In genomic region chr19:17504456-17504855, GRCh38 we compare ENCODE assay signal across 18 cellular contexts. TPM values are rescaled to one million over a fixed set of nuclear protein-coding genes. Genes with fewer than 3 reads are reported as not detected.
"Had no signal": no experiment of that assay in that cellular context is flagged by ENCODE, and none has a peak within 500 bp of the region (broad histone marks: within the 10 kb centered on the region; RNA-seq: fewer than 3 reads in every experiment).

No MANE protein-coding gene starts in this region.

- H3K4me3 Mint-ChIP-seq: activated B cell treated with CpG ODN at 0.5 μM for 24 hours; activated CD4-positive, alpha-beta T cell treated with anti-CD3 and anti-CD28 coated beads, Interleukin-2, amount 10 ng/mL, durations not matched to agents 24 days and 14 days; activated naive CD4-positive, alpha-beta T cell treated with anti-CD3 and anti-CD28 coated beads, Interleukin-2, amount 50 U/mL, for 24 hours; brain; naive thymus-derived CD4-positive, alpha-beta T cell; T-helper 1 cell treated with Interleukin-12 subunit alpha and Interleukin-12 subunit beta and Interleukin-4 antibody, amounts not matched to agents 30 μg/mL and 1 μg/mL, for 36 hours had no signal

- H3K27me3 Mint-ChIP-seq: activated B cell treated with CpG ODN at 0.5 μM for 24 hours; activated CD4-positive, alpha-beta T cell treated with anti-CD3 and anti-CD28 coated beads, Interleukin-2, amount 10 ng/mL, durations not matched to agents 24 days and 14 days; activated naive CD4-positive, alpha-beta T cell treated with anti-CD3 and anti-CD28 coated beads, Interleukin-2, amount 50 U/mL, for 24 hours; naive thymus-derived CD4-positive, alpha-beta T cell had no signal

- DNase-seq: activated B cell treated with CpG ODN at 0.5 μM for 24 hours; activated CD4-positive, alpha-beta T cell treated with anti-CD3 and anti-CD28 coated beads, Interleukin-2, amount 10 ng/mL, durations not matched to agents 24 days and 14 days; activated T-cell treated with anti-CD3 and anti-CD28 coated beads for 4 hours; amniotic stem cell; lower lobe of right lung; naive thymus-derived CD4-positive, alpha-beta T cell; right lobe of liver; stimulated activated naive CD4-positive, alpha-beta T cell had no signal

- FAIRE-seq: urothelium cell line had no signal

- H3K27ac ChIP-seq: lower lobe of right lung, prostate gland, right lobe of liver, thoracic aorta had no signal

- H3K27ac Mint-ChIP-seq: activated B cell treated with CpG ODN at 0.5 μM for 24 hours; T-helper 1 cell treated with Interleukin-12 subunit alpha and Interleukin-12 subunit beta and Interleukin-4 antibody, amounts not matched to agents 30 μg/mL and 1 μg/mL, for 36 hours had no signal

- H3K9me3 ChIP-seq: lower lobe of right lung, prostate gland, right lobe of liver, thoracic aorta had no signal

- ATAC-seq: lower lobe of right lung; naive thymus-derived CD4-positive, alpha-beta T cell had no signal

- H3K4me1 ChIP-seq: prostate gland, right lobe of liver had no signal

- H3K36me3 ChIP-seq: prostate gland, right lobe of liver had no signal

- H3K9me3 Mint-ChIP-seq: activated B cell treated with CpG ODN at 0.5 μM for 24 hours; activated CD4-positive, alpha-beta T cell treated with anti-CD3 and anti-CD28 coated beads, Interleukin-2, amount 10 ng/mL, durations not matched to agents 24 days and 14 days; activated naive CD4-positive, alpha-beta T cell treated with anti-CD3 and anti-CD28 coated beads, Interleukin-2, amount 50 U/mL, for 24 hours; brain; naive thymus-derived CD4-positive, alpha-beta T cell; T-helper 1 cell treated with Interleukin-12 subunit alpha and Interleukin-12 subunit beta and Interleukin-4 antibody, amounts not matched to agents 30 μg/mL and 1 μg/mL, for 36 hours had no signal

- H3K27me3 ChIP-seq: right lobe of liver had no signal

- H3K36me3 Mint-ChIP-seq: activated naive CD4-positive, alpha-beta T cell treated with anti-CD3 and anti-CD28 coated beads, Interleukin-2, amount 50 U/mL, for 24 hours had no signal

- H3K4me3 ChIP-seq: lower lobe of right lung, prostate gland, right lobe of liver, thoracic aorta had no signal

RNA-seq across cellular contexts. Expression of gene NXNL1, which starts 43.7 kb away (rescaled TPM):
- total RNA-seq: activated B cell treated with CpG ODN at 0.5 μM for 24 hours; activated CD4-positive, alpha-beta T cell treated with anti-CD3 and anti-CD28 coated beads, Interleukin-2, amount 10 ng/mL, durations not matched to agents 24 days and 14 days; activated CD8-positive, alpha-beta memory T cell treated with anti-CD3 and anti-CD28 coated beads for 36 hours; cerebellum; dermis microvascular lymphatic vessel endothelial cell; lower lobe of right lung; naive thymus-derived CD4-positive, alpha-beta T cell; prostate gland; right lobe of liver; thoracic aorta had no signal
- polyA plus RNA-seq: esophagus; naive thymus-derived CD4-positive, alpha-beta T cell had no signal

RNA-seq across cellular contexts. Expression of gene TMEM221, which starts 56.0 kb away (rescaled TPM):
- total RNA-seq: activated B cell treated with CpG ODN at 0.5 μM for 24 hours; activated CD4-positive, alpha-beta T cell treated with anti-CD3 and anti-CD28 coated beads, Interleukin-2, amount 10 ng/mL, durations not matched to agents 24 days and 14 days; activated CD8-positive, alpha-beta memory T cell treated with anti-CD3 and anti-CD28 coated beads for 36 hours; dermis microvascular lymphatic vessel endothelial cell; lower lobe of right lung; naive thymus-derived CD4-positive, alpha-beta T cell; thoracic aorta had no signal
- polyA plus RNA-seq: naive thymus-derived CD4-positive, alpha-beta T cell had no signal
